In genomic region chr13:41059896-41060722, GRCh38 we compare ENCODE assay signal across 8 cellular contexts. TPM values are rescaled to one million over a fixed set of nuclear protein-coding genes. Genes with fewer than 3 reads are reported as not detected.
DNase-seq lines count a peak whose midpoint lies in the region; ATAC-seq and TF ChIP-seq lines count a peak whose summit lies in the region.

No MANE protein-coding gene starts in this region.

- H3K4me1 Mint-ChIP-seq in Caco-2 (ENCODE audit: low read depth, unreplicated experiment): peaks cover 53% of the 10 kb centered on the region

- peaks cover 29% of the 10 kb centered on the region for H3K79me2 ChIP-seq in OCI-LY3 (ENCODE audit: low read length)

- H3K4me2 ChIP-seq in OCI-LY3 (ENCODE audit: low read length): peak overlapping the region; percentile 87

- no peaks in the 10 kb centered on the region for H3K27me3 ChIP-seq in Caco-2 (replicated peaks; ENCODE audit: control insufficient read depth, insufficient read depth, low read length)
- H3K27me3 ChIP-seq in OCI-LY3 (ENCODE audit: low read depth, low read length): no peaks in the 10 kb centered on the region
- H3K27me3 ChIP-seq in mucosa of stomach (ENCODE audit: control insufficient read depth, insufficient read depth, low read length): no peaks in the 10 kb centered on the region

- DNase-seq in Caco-2 (peak; percentile 96 to 97), HT1080 (ENCODE audit: low read depth) (peak; percentile 94), activated T-cell treated with anti-CD3 and anti-CD28 coated beads for 4 hours (peak; percentile 65), erythroblast (lab: John Stamatoyannopoulos, UW) (peak; percentile 94 to 95)
- peak; percentile 44 to 67 for DNase-seq in stimulated activated CD8-positive, alpha-beta memory T cell treated with anti-CD3 and anti-CD28 coated beads, Interleukin-4, amount 100 ng/mL, for 4 hours (ENCODE audit: low read depth in 2 of 2, low spot score in 1 of 2)

- H3K4me3 ChIP-seq in Caco-2 (ENCODE audit: low read depth, low read length): peak overlapping the region; percentile 76
- H3K4me3 ChIP-seq in OCI-LY3 (ENCODE audit: low read length): peak overlapping the region; percentile 87
- H3K4me3 ChIP-seq in mucosa of stomach (ENCODE audit: low read length): peak overlapping the region; percentile 83

- H3K9me3 ChIP-seq in Caco-2: no peaks in the 10 kb centered on the region
- no peaks in the 10 kb centered on the region for H3K9me3 ChIP-seq in OCI-LY3 (ENCODE audit: insufficient read depth, low read length)
- H3K9me3 ChIP-seq in mucosa of stomach (ENCODE audit: control insufficient read depth, low read length): no peaks in the 10 kb centered on the region

- peak; percentile 50 for TF ChIP-seq POLR2A in erythroblast (IDR thresholded peaks at IDR 0.05; ENCODE audit: low read length)

- peak overlapping the region; percentile 99 for H3K27ac Mint-ChIP-seq in Caco-2 (ENCODE audit: unreplicated experiment)

- peak overlapping the region; percentile 82 for H2AFZ ChIP-seq in OCI-LY3 (ENCODE audit: low read depth, low read length)

- peak overlapping the region; percentile 95 for H3K4me3 Mint-ChIP-seq in Caco-2 (ENCODE audit: unreplicated experiment)

- POLR2A ChIA-PET in Caco-2 (lab: Charles Lee): interaction anchor here (0.5 to 1.8 kb wide), 2 partner anchors 137 to 139 kb away, joined by 8 to 11 read pairs; no protein-coding TSS in a partner anchor

- no peaks in the 10 kb centered on the region for H3K9me3 Mint-ChIP-seq in Caco-2 (ENCODE audit: unreplicated experiment)

- H3K27me3 Mint-ChIP-seq in Caco-2 (ENCODE audit: insufficient read depth, unreplicated experiment): no peaks in the 10 kb centered on the region

- no peaks in the 10 kb centered on the region for H4K20me1 ChIP-seq in OCI-LY3 (ENCODE audit: insufficient read depth, low read length)

- TF ChIP-seq CTCF in Caco-2 (IDR thresholded peaks at IDR 0.05; ENCODE audit: insufficient read depth in 1 of 2, low read depth in 1 of 2, low read length in 1 of 2, severe bottlenecking in 1 of 2, unreplicated experiment in 1 of 2) (peak; percentile 22 to 66), OCI-LY3 (IDR thresholded peaks at IDR 0.05; ENCODE audit: low read depth, low read length) (peak; percentile 43)

- peak overlapping the region; percentile 88 for H3K27ac ChIP-seq in OCI-LY3 (ENCODE audit: low read length)

- intact Hi-C loops in Caco-2 (cut with micrococcal nuclease; ENCODE audit: unreplicated experiment): no loop called here

- ATAC-seq in GM19468 (IDR thresholded peaks at IDR 0.05; ENCODE audit: extremely low read depth, unreplicated experiment): peak; percentile 16

- CTCF ChIA-PET in Caco-2 (lab: Charles Lee): interaction anchor here (0.6 to 1.1 kb wide), 3 partner anchors 85 to 271 kb away, joined by 3 to 4 read pairs (median 4); no protein-coding TSS in a partner anchor

- H3K36me3 ChIP-seq in Caco-2 (ENCODE audit: control insufficient read depth, insufficient read depth, low read length) (peaks cover 2% of the 10 kb centered on the region; the same call in 1 of the 2 replicates), OCI-LY3 (replicated peaks; ENCODE audit: low read depth, low read length) (peaks cover 8% of the 10 kb centered on the region), mucosa of stomach (ENCODE audit: control insufficient read depth, insufficient read depth, low read length) (no peaks in the 10 kb centered on the region)

- TSS peak; percentile 35 for BruUV-seq in Caco-2 (replicated peaks; lab: Mats Ljungman, UMichigan)

- H3K9ac ChIP-seq in OCI-LY3 (ENCODE audit: low read length) (peak overlapping the region; percentile 96), mucosa of stomach (ENCODE audit: low read length) (peak overlapping the region; percentile 86)

- H3K4me1 ChIP-seq in Caco-2 (peaks cover 60% of the 10 kb centered on the region), OCI-LY3 (ENCODE audit: low read length) (peaks cover 22% of the 10 kb centered on the region), mucosa of stomach (ENCODE audit: control insufficient read depth, insufficient read depth, low read length) (peaks cover 29% of the 10 kb centered on the region)

- peaks cover 68% of the 10 kb centered on the region for H3K36me3 Mint-ChIP-seq in Caco-2 (ENCODE audit: insufficient read depth, unreplicated experiment)

RNA-seq across cellular contexts. Expression of gene WBP4, which starts 1.2 kb away (rescaled TPM):
- 12.9 and 13.6 TPM in 2 replicates for total RNA-seq in Caco-2 (2022)
- 10.5 and 11.4 TPM in 2 replicates for total RNA-seq in HT1080 (2014; rRNA removed; shearing (Covaris generic))
- 12.3 and 13.1 TPM in 2 replicates for polyA plus RNA-seq in HT1080 (2015; cell fraction: cytosol; rRNA removed)
- 10.1 and 13.1 TPM in 2 replicates for polyA plus RNA-seq in HT1080 (2015; cell fraction: nucleus; rRNA removed)

RNA-seq across cellular contexts. Expression of gene ELF1, which starts 41.0 kb away (rescaled TPM):
- total RNA-seq in Caco-2 (2022): 108 and 116 TPM in 2 replicates
- 13.4 and 31.1 TPM in 2 replicates for total RNA-seq in HT1080 (2014; rRNA removed; shearing (Covaris generic))
- 18.3 and 24.8 TPM in 2 replicates for polyA plus RNA-seq in HT1080 (2015; cell fraction: cytosol; rRNA removed)
- polyA plus RNA-seq in HT1080 (2015; cell fraction: nucleus; rRNA removed): 37.8 and 40.7 TPM in 2 replicates

Comparison
In these comparisons a context has a peak if more than half of its experiments do, and no peak if none do; other contexts are left out.
1. Peak in every context shown above with its lines: DNase-seq, ATAC-seq, H3K4me3 ChIP-seq and H3K27ac ChIP-seq.